2 cellular contexts compared by ENCODE assay signal in the genomic region with DNA sequence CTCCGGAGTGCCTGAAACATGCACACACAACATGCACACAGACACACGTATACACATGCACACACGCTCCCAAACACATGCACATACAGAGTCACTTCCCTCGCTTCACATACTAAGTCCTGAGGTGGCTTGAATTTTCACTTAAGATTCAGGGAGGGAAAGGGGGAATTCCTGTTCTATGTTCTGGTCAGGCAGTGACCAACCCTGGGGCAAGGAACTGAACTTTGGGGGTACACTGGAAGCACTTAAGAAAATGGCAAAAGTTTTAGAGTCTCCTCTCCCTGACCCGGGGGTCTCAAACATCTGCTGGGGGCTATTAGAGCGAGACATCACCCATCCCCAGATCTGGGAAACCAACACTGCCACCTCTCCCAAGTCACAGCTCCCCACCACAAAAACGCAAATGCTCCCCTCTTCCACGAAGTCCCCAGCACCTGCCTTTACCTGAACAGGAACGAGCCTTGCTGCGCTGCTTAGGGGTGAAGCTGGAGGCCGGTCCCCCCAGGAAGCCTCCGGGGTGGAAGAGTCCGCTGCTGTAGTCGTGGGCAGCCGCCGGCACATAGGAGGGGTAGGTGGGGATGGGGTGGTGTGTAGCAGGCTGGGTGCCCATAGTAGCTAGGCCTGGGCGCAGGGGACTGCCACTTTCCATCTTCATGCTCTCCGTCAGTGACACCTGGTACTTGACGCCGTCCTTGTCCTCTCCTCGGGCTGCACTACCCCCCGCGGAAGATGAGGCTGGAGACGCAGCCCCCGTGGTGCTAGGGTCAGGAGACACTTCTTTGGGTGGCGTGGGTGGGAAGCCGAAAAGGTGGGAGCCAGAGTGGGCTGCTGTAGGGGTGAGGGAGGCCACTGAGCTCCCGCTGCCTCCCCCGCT.
TF ChIP-seq lines count a peak whose summit lies in the region.

No MANE protein-coding gene starts in this region.

TF ChIP-seq in WTC11, 78 proteins besides CTCF, POLR2A, EP300 and RAD21 (continued from another document):
- TF ChIP-seq, protein P1, sequence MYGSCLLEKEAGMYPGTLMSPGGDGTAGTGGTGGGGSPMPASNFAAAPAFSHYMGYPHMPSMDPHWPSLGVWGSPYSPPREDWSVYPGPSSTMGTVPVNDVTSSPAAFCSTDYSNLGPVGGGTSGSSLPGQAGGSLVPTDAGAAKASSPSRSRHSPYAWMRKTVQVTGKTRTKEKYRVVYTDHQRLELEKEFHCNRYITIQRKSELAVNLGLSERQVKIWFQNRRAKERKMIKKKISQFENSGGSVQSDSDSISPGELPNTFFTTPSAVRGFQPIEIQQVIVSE (CRISPR knock-in tag; IDR thresholded peaks at IDR 0.05; ENCODE audit: borderline replicate concordance), result no peak
- TF ChIP-seq ZNF416 (CRISPR knock-in tag; IDR thresholded peaks at IDR 0.05) (no peak), IRF2 (CRISPR knock-in tag; IDR thresholded peaks at IDR 0.05; ENCODE audit: borderline replicate concordance, low read depth) (no peak), GTF2I (CRISPR knock-in tag; conservative IDR thresholded peaks at IDR 0.05) (no peak), ZNF423 (CRISPR knock-in tag; IDR thresholded peaks at IDR 0.05) (no peak), EMX1 (CRISPR knock-in tag; IDR thresholded peaks at IDR 0.05) (no peak)
- TF ChIP-seq, protein P2, sequence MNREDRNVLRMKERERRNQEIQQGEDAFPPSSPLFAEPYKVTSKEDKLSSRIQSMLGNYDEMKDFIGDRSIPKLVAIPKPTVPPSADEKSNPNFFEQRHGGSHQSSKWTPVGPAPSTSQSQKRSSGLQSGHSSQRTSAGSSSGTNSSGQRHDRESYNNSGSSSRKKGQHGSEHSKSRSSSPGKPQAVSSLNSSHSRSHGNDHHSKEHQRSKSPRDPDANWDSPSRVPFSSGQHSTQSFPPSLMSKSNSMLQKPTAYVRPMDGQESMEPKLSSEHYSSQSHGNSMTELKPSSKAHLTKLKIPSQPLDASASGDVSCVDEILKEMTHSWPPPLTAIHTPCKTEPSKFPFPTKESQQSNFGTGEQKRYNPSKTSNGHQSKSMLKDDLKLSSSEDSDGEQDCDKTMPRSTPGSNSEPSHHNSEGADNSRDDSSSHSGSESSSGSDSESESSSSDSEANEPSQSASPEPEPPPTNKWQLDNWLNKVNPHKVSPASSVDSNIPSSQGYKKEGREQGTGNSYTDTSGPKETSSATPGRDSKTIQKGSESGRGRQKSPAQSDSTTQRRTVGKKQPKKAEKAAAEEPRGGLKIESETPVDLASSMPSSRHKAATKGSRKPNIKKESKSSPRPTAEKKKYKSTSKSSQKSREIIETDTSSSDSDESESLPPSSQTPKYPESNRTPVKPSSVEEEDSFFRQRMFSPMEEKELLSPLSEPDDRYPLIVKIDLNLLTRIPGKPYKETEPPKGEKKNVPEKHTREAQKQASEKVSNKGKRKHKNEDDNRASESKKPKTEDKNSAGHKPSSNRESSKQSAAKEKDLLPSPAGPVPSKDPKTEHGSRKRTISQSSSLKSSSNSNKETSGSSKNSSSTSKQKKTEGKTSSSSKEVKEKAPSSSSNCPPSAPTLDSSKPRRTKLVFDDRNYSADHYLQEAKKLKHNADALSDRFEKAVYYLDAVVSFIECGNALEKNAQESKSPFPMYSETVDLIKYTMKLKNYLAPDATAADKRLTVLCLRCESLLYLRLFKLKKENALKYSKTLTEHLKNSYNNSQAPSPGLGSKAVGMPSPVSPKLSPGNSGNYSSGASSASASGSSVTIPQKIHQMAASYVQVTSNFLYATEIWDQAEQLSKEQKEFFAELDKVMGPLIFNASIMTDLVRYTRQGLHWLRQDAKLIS (CRISPR knock-in tag; IDR thresholded peaks at IDR 0.05; ENCODE audit: borderline replicate concordance), result no peak
- TF ChIP-seq, protein P3, sequence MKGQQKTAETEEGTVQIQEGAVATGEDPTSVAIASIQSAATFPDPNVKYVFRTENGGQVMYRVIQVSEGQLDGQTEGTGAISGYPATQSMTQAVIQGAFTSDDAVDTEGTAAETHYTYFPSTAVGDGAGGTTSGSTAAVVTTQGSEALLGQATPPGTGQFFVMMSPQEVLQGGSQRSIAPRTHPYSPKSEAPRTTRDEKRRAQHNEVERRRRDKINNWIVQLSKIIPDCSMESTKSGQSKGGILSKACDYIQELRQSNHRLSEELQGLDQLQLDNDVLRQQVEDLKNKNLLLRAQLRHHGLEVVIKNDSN (CRISPR knock-in tag; IDR thresholded peaks at IDR 0.05), result no peak
TF ChIP-seq in WTC11: peak in this region for 0.

TF ChIP-seq in HEK293T, 16 proteins besides CTCF, POLR2A, EP300 and RAD21 (continued from another document):
- TF ChIP-seq FOXM1 (IDR thresholded peaks at IDR 0.05; ENCODE audit: borderline replicate concordance), result no peak
- no peak for TF ChIP-seq TARDBP (IDR thresholded peaks at IDR 0.05)
- no peak for TF ChIP-seq LEF1 (IDR thresholded peaks at IDR 0.05; ENCODE audit: borderline replicate concordance)
TF ChIP-seq in HEK293T: peak in this region for 0.
